ENCODE assay signal across 27 cellular contexts in genomic region chr3:186093271-186093900, GRCh38. TPM values are rescaled to one million over a fixed set of nuclear protein-coding genes. Genes with fewer than 3 reads are reported as not detected.
DNase-seq lines count a peak whose midpoint lies in the region; ATAC-seq and TF ChIP-seq lines count a peak whose summit lies in the region.
"Had no signal": no experiment of that assay in that cellular context is flagged by ENCODE, and none has a peak within 500 bp of the region (broad histone marks: within the 10 kb centered on the region; RNA-seq: fewer than 3 reads in every experiment).

No MANE protein-coding gene starts in this region.

- TF ChIP-seq POLR2A in NB4 (IDR thresholded peaks at IDR 0.05; ENCODE audit: extremely low read depth, insufficient read length): no peak

- H3K9me3 Mint-ChIP-seq in naive B cell: no peaks in the 10 kb centered on the region
- no peaks in the 10 kb centered on the region for H3K9me3 Mint-ChIP-seq in stimulated activated memory B cell treated with anti-CD40 and anti-IgM and Interleukin-4, amounts not matched to agents 10 μg/mL and 1 μg/mL and 100 μg/mL, for 72 hours
- H3K9me3 Mint-ChIP-seq: activated T-cell treated with anti-CD3 and anti-CD28 coated beads, Interleukin-2, amount 50 U/mL, for 4 hours; IgD-negative memory B cell; neural crest cell; T-helper 2 cell treated with Interferon-gamma antibody and Interleukin-4, amounts not matched to agents 5 μg/mL and 100 μg/mL, for 36 hours had no signal

- H3K27me3 Mint-ChIP-seq in naive B cell: peaks cover 32 to 48% (median 40%) of the 10 kb centered on the region in 3 donors
- H3K27me3 Mint-ChIP-seq in stimulated activated memory B cell treated with anti-CD40 and anti-IgM and Interleukin-4, amounts not matched to agents 10 μg/mL and 1 μg/mL and 100 μg/mL, for 72 hours: peaks cover 14% of the 10 kb centered on the region

- H3K27ac Mint-ChIP-seq in naive B cell: peak overlapping the region in 1 of 6 donors; percentile 33
- no peak overlapping the region for H3K27ac Mint-ChIP-seq in stimulated activated memory B cell treated with anti-CD40 and anti-IgM and Interleukin-4, amounts not matched to agents 10 μg/mL and 1 μg/mL and 100 μg/mL, for 72 hours
- H3K27ac Mint-ChIP-seq: T-helper 2 cell treated with Interferon-gamma antibody and Interleukin-4, amounts not matched to agents 5 μg/mL and 100 μg/mL, for 36 hours had no signal

- TF ChIP-seq CTCF in NB4 (IDR thresholded peaks at IDR 0.05; ENCODE audit: low read depth, low read length) (no peak), choroid plexus epithelial cell (conservative IDR thresholded peaks at IDR 0.05; ENCODE audit: low read depth, low read length) (peak; percentile 7)

- ATAC-seq in naive B cell (ENCODE audit: low read depth in 2 of 2) (no peak), HG03196 (IDR thresholded peaks at IDR 0.05; ENCODE audit: unreplicated experiment) (no peak)
- ATAC-seq in stimulated activated memory B cell treated with anti-CD40 and anti-IgM and Interleukin-4, amounts not matched to agents 10 μg/mL and 1 μg/mL and 100 μg/mL, for 72 hours: no peak
- ATAC-seq: activated T-cell treated with anti-CD3 and anti-CD28 coated beads, Interleukin-2, amount 50 U/mL, for 4 hours; mucosa of descending colon had no signal

- no peak overlapping the region for H3K4me3 ChIP-seq in NB4 (ENCODE audit: low read depth, low read length)
- no peak overlapping the region for H3K4me3 ChIP-seq in choroid plexus epithelial cell (ENCODE audit: low read depth, low read length)
- H3K4me3 ChIP-seq: MG63, mucosa of descending colon, sigmoid colon, SK-N-MC, upper lobe of left lung had no signal

- H3K36me3 Mint-ChIP-seq in naive B cell: no peaks in the 10 kb centered on the region
- no peaks in the 10 kb centered on the region for H3K36me3 Mint-ChIP-seq in stimulated activated memory B cell treated with anti-CD40 and anti-IgM and Interleukin-4, amounts not matched to agents 10 μg/mL and 1 μg/mL and 100 μg/mL, for 72 hours
- H3K36me3 Mint-ChIP-seq: IgD-negative memory B cell had no signal

- no peak overlapping the region for H3K4me3 Mint-ChIP-seq in naive B cell
- no peak overlapping the region for H3K4me3 Mint-ChIP-seq in stimulated activated memory B cell treated with anti-CD40 and anti-IgM and Interleukin-4, amounts not matched to agents 10 μg/mL and 1 μg/mL and 100 μg/mL, for 72 hours
- H3K4me3 Mint-ChIP-seq: activated T-cell treated with anti-CD3 and anti-CD28 coated beads, Interleukin-2, amount 50 U/mL, for 4 hours; IgD-negative memory B cell; neural crest cell; T-helper 2 cell treated with Interferon-gamma antibody and Interleukin-4, amounts not matched to agents 5 μg/mL and 100 μg/mL, for 36 hours had no signal

- DNase-seq in NOMO-1 (lab: John Stamatoyannopoulos, UW; ENCODE audit: unreplicated experiment in 2 of 2) (peak; percentile 21 to 35), NOMO-1 treated with dmso at 0.1 percent for 144 hours (lab: John Stamatoyannopoulos, UW; ENCODE audit: unreplicated experiment) (no peak), NB4 (ENCODE audit: low read depth) (peak; percentile 43), choroid plexus epithelial cell (ENCODE audit: low read depth) (no peak), naive B cell (peak; percentile 12), CD1c-positive myeloid dendritic cell (ENCODE audit: extremely low spot score) (no peak)
- DNase-seq: 8988T; activated naive CD4-positive, alpha-beta T cell treated with Interleukin-2 at 50 U/mL for 16 hours; activated T-cell treated with anti-CD3 and anti-CD28 coated beads, Interleukin-2, amount 50 U/mL, for 4 hours; amniotic stem cell; cortex of kidney; H7; MG63; mucosa of descending colon; NCI-H187; NCI-H226; NCI-H774; sigmoid colon; stimulated activated CD4-positive, alpha-beta T cell treated with anti-CD3 and anti-CD28 coated beads, Interleukin-15, amount 100 ng/mL, for 24 hours; stimulated activated CD8-positive, alpha-beta memory T cell treated with anti-CD3 and anti-CD28 coated beads, Interleukin-4, amount 100 ng/mL, for 48 hours had no signal

- H3K4me1 Mint-ChIP-seq in naive B cell: peaks cover 10 to 16% (median 14%) of the 10 kb centered on the region in 3 donors
- no peaks in the 10 kb centered on the region for H3K4me1 Mint-ChIP-seq in stimulated activated memory B cell treated with anti-CD40 and anti-IgM and Interleukin-4, amounts not matched to agents 10 μg/mL and 1 μg/mL and 100 μg/mL, for 72 hours
- H3K4me1 Mint-ChIP-seq: IgD-negative memory B cell had no signal

RNA-seq across cellular contexts. Expression of gene ETV5, which starts 15.5 kb away (rescaled TPM):
- polyA plus RNA-seq in naive B cell (ENCODE audit: low read depth in 6 of 6): 1 to 10 TPM in 5 of 6 donors, under 1 TPM in 1; 0.96 to 1.7 (median 1.1) TPM

Comparison
In these comparisons a context has a peak if more than half of its experiments do, and no peak if none do; other contexts are left out.
1. DNase-seq: peak in NOMO-1 (2 of 2), NB4 (single experiment) and naive B cell (single experiment); none in NOMO-1 treated with dmso at 0.1 percent for 144 hours (single experiment), choroid plexus epithelial cell (single experiment) and CD1c-positive myeloid dendritic cell (single experiment).